Comparison of ENCODE assay signal across 30 cellular contexts in the genomic region with DNA sequence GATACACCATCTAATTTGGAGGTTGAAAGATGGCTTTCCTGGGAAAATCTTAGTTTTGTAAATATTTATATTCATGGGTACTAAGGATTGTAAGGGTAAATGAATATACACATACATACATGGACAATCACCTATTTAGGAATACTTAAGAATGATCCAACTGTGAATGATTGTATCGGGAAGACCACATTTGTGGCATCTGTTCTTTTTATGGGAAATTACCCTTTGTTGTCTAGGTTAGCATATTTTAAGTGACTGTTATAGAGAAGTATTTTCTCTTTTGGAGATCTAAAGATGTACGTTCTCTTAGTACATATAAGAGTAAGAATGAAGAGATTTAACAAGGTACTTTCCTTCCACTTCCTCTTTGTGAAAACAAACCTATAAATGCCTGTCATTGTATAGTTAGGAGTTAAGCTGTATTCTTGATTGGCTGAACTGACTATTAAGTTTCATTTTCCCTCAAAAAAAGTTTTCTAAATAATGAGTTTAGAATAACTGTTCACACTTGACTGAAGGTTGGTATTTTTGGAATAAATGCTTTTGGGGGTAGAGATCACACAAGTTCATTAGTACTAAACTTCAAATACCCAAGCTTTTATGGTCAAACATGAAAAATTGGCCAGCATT.
DNase-seq lines count a peak whose midpoint lies in the region; ATAC-seq and TF ChIP-seq lines count a peak whose summit lies in the region.
"Had no signal": no experiment of that assay in that cellular context is flagged by ENCODE, and none has a peak within 500 bp of the region (broad histone marks: within the 10 kb centered on the region; RNA-seq: fewer than 3 reads in every experiment).

No MANE protein-coding gene starts in this region.

- no peaks in the 10 kb centered on the region for H3K36me3 ChIP-seq in GM06990 (ENCODE audit: control insufficient read depth, insufficient read depth, low read length)
- peaks cover 5 to 25% (median 16%) of the 10 kb centered on the region in 3 donors for H3K36me3 ChIP-seq in tibial artery
- H3K36me3 ChIP-seq: HAP-1 had no signal

- intact Hi-C loops in tibial artery (cut with DNase I; ENCODE audit: low total_unique reads), result no loop called here

- H3K9me3 ChIP-seq in tibial artery, result no peaks in the 10 kb centered on the region
- H3K9me3 ChIP-seq: Caco-2, esophagus squamous epithelium, HAP-1, heart left ventricle, upper lobe of left lung had no signal

- peak; percentile 27 for DNase-seq in GM06990 (ENCODE audit: extremely low read depth, insufficient read length)
- no peak for DNase-seq in T-helper 9 cell
- DNase-seq in NCI-H226, result no peak
- DNase-seq in tibial artery, result no peak
- DNase-seq: activated CD4-positive, alpha-beta T cell treated with anti-CD3 and anti-CD28 coated beads for 48 hours; activated CD8-positive, alpha-beta memory T cell treated with anti-CD3 and anti-CD28 coated beads for 24 hours; activated T-cell treated with anti-CD3 and anti-CD28 coated beads for 4 hours; C1 segment of cervical spinal cord; Caco-2; DMS79; esophagus squamous epithelium; foreskin keratinocyte; heart left ventricle; IMR-90; left ventricle myocardium superior; midbrain; naive B cell; NCI-H1436 treated with DMSO at 0.1 percent for 48 hours; NCI-H446 treated with DMSO at 0.1 percent for 48 hours; NCI-H82; stimulated activated naive B cell treated with anti-CD40 and anti-IgM and Interleukin-4, amounts not matched to agents 10 μg/mL and 1 μg/mL and 100 μg/mL, for 72 hours; upper lobe of left lung had no signal

- ATAC-seq in GM18870 (IDR thresholded peaks at IDR 0.05; ENCODE audit: unreplicated experiment) (peak; percentile 74), HG02642 (IDR thresholded peaks at IDR 0.05; ENCODE audit: poor library complexity, unreplicated experiment) (peak; percentile 45), HG03432 (IDR thresholded peaks at IDR 0.05; ENCODE audit: unreplicated experiment) (peak; percentile 93), HG03139 (IDR thresholded peaks at IDR 0.05; ENCODE audit: unreplicated experiment) (no peak)
- ATAC-seq: activated naive CD4-positive, alpha-beta T cell treated with anti-CD3 and anti-CD28 coated beads, Interleukin-2, amount 50 U/mL, for 72 hours; foreskin keratinocyte; heart left ventricle; left ventricle myocardium superior; stimulated activated naive B cell treated with anti-CD40 and anti-IgM and Interleukin-4, amounts not matched to agents 10 μg/mL and 1 μg/mL and 100 μg/mL, for 72 hours had no signal

- no peak overlapping the region for H3K27ac ChIP-seq in tibial artery
- H3K27ac ChIP-seq: 22Rv1, esophagus squamous epithelium, foreskin keratinocyte, heart left ventricle, skin epidermis, upper lobe of left lung had no signal

- H3K27me3 ChIP-seq in GM06990 (replicated peaks; ENCODE audit: control insufficient read depth, insufficient read depth, low read length) (no peaks in the 10 kb centered on the region), tibial artery (no peaks in the 10 kb centered on the region)
- H3K27me3 ChIP-seq: esophagus squamous epithelium, foreskin keratinocyte, heart left ventricle, upper lobe of left lung had no signal

- peaks cover 0 to 11% (median 0%) of the 10 kb centered on the region in 4 donors for H3K4me1 ChIP-seq in tibial artery
- H3K4me1 ChIP-seq: Caco-2, esophagus squamous epithelium, foreskin keratinocyte, HAP-1, upper lobe of left lung had no signal

- H3K4me3 ChIP-seq in GM06990 (replicated peaks; ENCODE audit: low read depth, low read length) (no peak overlapping the region), tibial artery (no peak overlapping the region)
- H3K4me3 ChIP-seq: esophagus squamous epithelium, HAP-1, heart left ventricle, skin epidermis, upper lobe of left lung had no signal

- TF ChIP-seq CTCF in GM06990 (IDR thresholded peaks at IDR 0.05; ENCODE audit: insufficient read depth, low read length, poor library complexity, severe bottlenecking) (no peak), tibial artery (IDR thresholded peaks at IDR 0.05) (no peak)
